In the genomic region with DNA sequence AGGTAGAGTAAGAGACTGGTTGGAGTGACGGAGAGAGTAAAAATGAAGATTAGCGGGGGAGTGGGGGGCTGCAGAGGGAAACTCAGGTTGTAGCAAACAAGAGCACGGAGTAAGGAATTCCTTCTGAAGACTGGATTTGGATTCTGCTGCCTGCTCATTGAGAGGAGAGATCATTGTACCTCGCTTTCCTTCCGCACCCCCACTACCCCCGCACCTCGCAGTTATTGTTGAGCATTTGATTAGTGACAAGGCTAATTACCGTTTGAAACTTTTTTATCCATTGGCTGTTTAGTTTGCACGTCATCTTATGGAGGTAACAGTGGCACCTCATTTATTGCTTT, we compare ENCODE assay signal across 7 cellular contexts. TPM values are rescaled to one million over a fixed set of nuclear protein-coding genes. Genes with fewer than 3 reads are reported as not detected.
DNase-seq lines count a peak whose midpoint lies in the region; ATAC-seq and TF ChIP-seq lines count a peak whose summit lies in the region.

No MANE protein-coding gene starts in this region.

- no peaks in the 10 kb centered on the region for H3K27me3 ChIP-seq in H9 (ENCODE audit: insufficient read depth, low read length)

- POLR2A ChIA-PET in T-cell (lab: Charles Lee): interaction anchor here (0.6 to 1.1 kb wide), 4 partner anchors 26 to 992 kb away, joined by 3 to 6 read pairs (median 3); no protein-coding TSS in a partner anchor

- H3K27me3 Mint-ChIP-seq in H9 (ENCODE audit: low read depth): no peaks in the 10 kb centered on the region
- H3K27me3 Mint-ChIP-seq in T-cell: no peaks in the 10 kb centered on the region

- no peak overlapping the region for H3K23ac ChIP-seq in H9 (ENCODE audit: insufficient read length, low read depth, low read length)

- CTCF ChIA-PET in T-cell (lab: Charles Lee): interaction anchor here in 1 of 2 donors (0.6 kb wide), 2 partner anchors 39 to 1320 kb away, joined by 3 read pairs; no protein-coding TSS in a partner anchor

- H3K79me2 ChIP-seq in H9 (ENCODE audit: insufficient read depth, low read length): peaks cover 13% of the 10 kb centered on the region; the same call in 1 of the 2 replicates

- H2BK20ac ChIP-seq in H9 (ENCODE audit: low read depth, low read length, poor library complexity, severe bottlenecking): no peak overlapping the region

- no peak overlapping the region for H3K18ac ChIP-seq in H9 (ENCODE audit: insufficient read length, low read depth, low read length)

- no peak overlapping the region for H3K56ac ChIP-seq in H9 (ENCODE audit: insufficient read length, low read depth, low read length)

- no peaks in the 10 kb centered on the region for H4K20me1 ChIP-seq in H9 (ENCODE audit: control insufficient read depth, insufficient read depth, insufficient read length)

- peak in 3 of 4 experiments; percentile 1 to 7 (median 3) for ATAC-seq in T-cell (replicated peaks in 1 of 4)
- ATAC-seq in HG03135 (IDR thresholded peaks at IDR 0.05; ENCODE audit: unreplicated experiment): no peak

- H3K4me1 Mint-ChIP-seq in H9: peaks cover 4 to 5% of the 10 kb centered on the region in 2 experiments; a peak in 2 of 4 replicates
- H3K4me1 Mint-ChIP-seq in T-cell: peaks cover 40 to 45% (median 40%) of the 10 kb centered on the region in 3 donors

- peak overlapping the region; percentile 81 for H3K9ac ChIP-seq in H9 (ENCODE audit: extremely low read depth, insufficient read length, low read length)

- no peak overlapping the region for H2BK5ac ChIP-seq in H9 (ENCODE audit: insufficient read length, low read length)

- no peak overlapping the region for H2BK120ac ChIP-seq in H9 (ENCODE audit: low read depth, low read length, poor library complexity, severe bottlenecking)

- H3K27ac ChIP-seq in H9 (ENCODE audit: insufficient read length, low read depth, low read length): peak overlapping the region; percentile 1

- H3K4me3 ChIP-seq in fibroblast of mammary gland (ENCODE audit: control insufficient read depth, low read depth, low read length) (peak overlapping the region; percentile 79), retinal pigment epithelial cell (ENCODE audit: low read length) (peak overlapping the region; percentile 93)

- H2AK5ac ChIP-seq in H9 (ENCODE audit: insufficient read length, low read length): no peak overlapping the region

- H3K4me2 ChIP-seq in H9 (ENCODE audit: insufficient read depth, insufficient read length, low read length): peak overlapping the region; percentile 48

- H4K91ac ChIP-seq in H9 (ENCODE audit: insufficient read length, low read depth, low read length): no peak overlapping the region

- no peak overlapping the region for H2AFZ ChIP-seq in H9 (ENCODE audit: low read length)

- no peaks in the 10 kb centered on the region for H3K9me3 Mint-ChIP-seq in H9
- no peaks in the 10 kb centered on the region for H3K9me3 Mint-ChIP-seq in T-cell

- no peak for TF ChIP-seq CTCF in H9 (conservative IDR thresholded peaks at IDR 0.05)
- no peak for TF ChIP-seq CTCF in fibroblast of mammary gland (conservative IDR thresholded peaks at IDR 0.05; ENCODE audit: control insufficient read depth, insufficient read depth, low read depth, low read length)
- TF ChIP-seq CTCF in retinal pigment epithelial cell (conservative IDR thresholded peaks at IDR 0.05; ENCODE audit: low read depth, low read length): no peak

- no peak overlapping the region for H4K5ac ChIP-seq in H9 (ENCODE audit: insufficient read length, low read depth, low read length)

- H3K79me1 ChIP-seq in H9 (ENCODE audit: insufficient read depth, low read depth, low read length, poor library complexity, severe bottlenecking): no peaks in the 10 kb centered on the region

- no peak overlapping the region; the same call in 1 of the 2 replicates for H3K4ac ChIP-seq in H9 (ENCODE audit: low read depth, low read length)

- no peak overlapping the region for H2BK12ac ChIP-seq in H9 (ENCODE audit: insufficient read length, low read depth, low read length)

- DNase-seq in H9 (no peak), T-cell (peak in 7 of 34 experiments; percentile 1 to 18 (median 10)), fibroblast of mammary gland (ENCODE audit: low read depth) (no peak), retinal pigment epithelial cell (ENCODE audit: low read depth) (no peak), mesenteric fat pad (ENCODE audit: low spot score) (no peak), kidney tubule cell (ENCODE audit: low spot score) (no peak)

- no peaks in the 10 kb centered on the region for H3K4me1 ChIP-seq in H9 (ENCODE audit: insufficient read depth, low read length)

- no peak overlapping the region for H4K8ac ChIP-seq in H9 (replicated peaks; ENCODE audit: insufficient read length, low read depth, low read length)

- H3K36me3 Mint-ChIP-seq in H9 (ENCODE audit: insufficient read depth in 1 of 3, low read depth in 3 of 3) (peaks cover 12 to 32% (median 31%) of the 10 kb centered on the region in 3 experiments; a peak in 6 of 7 replicates), T-cell (peaks cover 16% of the 10 kb centered on the region)

- H3K23me2 ChIP-seq in H9 (ENCODE audit: insufficient read length, low read depth, low read length, poor library complexity, severe bottlenecking): no peaks in the 10 kb centered on the region

- peak overlapping the region; percentile 28; the same call in 1 of the 2 replicates for H3K14ac ChIP-seq in H9 (ENCODE audit: insufficient read depth, low read length)

- H3K27ac Mint-ChIP-seq in H9: peak overlapping the region; percentile 94 to 99 (median 99)
- H3K27ac Mint-ChIP-seq in T-cell: peak overlapping the region; percentile 97 to 100

- no peak overlapping the region for H2BK15ac ChIP-seq in H9 (ENCODE audit: low read depth, low read length)

- H3K9me3 ChIP-seq in H9 (ENCODE audit: control insufficient read depth, low read depth, low read length): no peaks in the 10 kb centered on the region

- no CpG with 5 or more reads among the region's 9 CpGs for whole genome bisulfite sequencing in H9 (ENCODE audit: extremely low coverage, insufficient read length, low lambda C conversion rate)

- H3K4me3 Mint-ChIP-seq in H9 (peak overlapping the region; percentile 99 to 100), T-cell (peak overlapping the region; percentile 99 to 100 (median 99))

- no peak overlapping the region for H3T11ph ChIP-seq in H9 (ENCODE audit: low read length)

RNA-seq across cellular contexts. Expression of gene PRPF3, which starts 0.5 kb away (rescaled TPM):
- total RNA-seq in H9 (2021) (82.3 and 86.1 TPM in 2 replicates), T-cell (100 to 1,000 TPM; 100 to 153 (median 105) TPM), mesenteric fat pad (52.1 TPM)

RNA-seq across cellular contexts. Expression of gene MRPS21, which starts 28.1 kb away (rescaled TPM):
- total RNA-seq in H9 (2021): 113 and 114 TPM in 2 replicates
- 10 to 100 TPM; 51.9 to 75.0 (median 66.8) TPM for total RNA-seq in T-cell
- total RNA-seq in mesenteric fat pad: 48.0 TPM

RNA-seq across cellular contexts. Expression of gene CIART, which starts 39.4 kb away (rescaled TPM):
- 15.6 TPM in 2 replicates for total RNA-seq in H9 (2021)
- total RNA-seq in T-cell: 1 to 10 TPM in 4 of 5 donors, under 1 TPM in 1; 0.63 to 2.9 (median 1.3) TPM
- total RNA-seq in mesenteric fat pad: 3.5 TPM

RNA-seq across cellular contexts. Expression of gene RPRD2, which starts 42.2 kb away (rescaled TPM):
- total RNA-seq in H9 (2021) (37.9 and 39.0 TPM in 2 replicates), T-cell (10 to 100 TPM; 44.2 to 50.6 (median 46.7) TPM), mesenteric fat pad (21.7 TPM)

RNA-seq across cellular contexts. Expression of gene C1orf54, which starts 49.2 kb away (rescaled TPM):
- total RNA-seq in H9 (2021) (20.8 and 21.3 TPM in 2 replicates), T-cell (1 to 10 TPM; 2.1 to 4.1 (median 3.2) TPM), mesenteric fat pad (14.4 TPM)
